ENCODE assay signal across 1 cellular context in genomic region chr20:21184810-21185209, GRCh38.
TF ChIP-seq lines count a peak whose summit lies in the region.

No MANE protein-coding gene starts in this region.

TF ChIP-seq in HepG2, 621 proteins besides CTCF, POLR2A, EP300 and RAD21 (continued from another document and continues in another):
- TF ChIP-seq TFE3 (CRISPR knock-in tag; IDR thresholded peaks at IDR 0.05), result peak; percentile 40; the same call in 1 of the 2 replicates
- no peak for TF ChIP-seq ZNF781 (CRISPR knock-in tag; IDR thresholded peaks at IDR 0.05; ENCODE audit: borderline replicate concordance, not compliant biosample characterization)
- no peak for TF ChIP-seq ZNF639 (CRISPR knock-in tag; conservative IDR thresholded peaks at IDR 0.05)
- TF ChIP-seq, protein P1, sequence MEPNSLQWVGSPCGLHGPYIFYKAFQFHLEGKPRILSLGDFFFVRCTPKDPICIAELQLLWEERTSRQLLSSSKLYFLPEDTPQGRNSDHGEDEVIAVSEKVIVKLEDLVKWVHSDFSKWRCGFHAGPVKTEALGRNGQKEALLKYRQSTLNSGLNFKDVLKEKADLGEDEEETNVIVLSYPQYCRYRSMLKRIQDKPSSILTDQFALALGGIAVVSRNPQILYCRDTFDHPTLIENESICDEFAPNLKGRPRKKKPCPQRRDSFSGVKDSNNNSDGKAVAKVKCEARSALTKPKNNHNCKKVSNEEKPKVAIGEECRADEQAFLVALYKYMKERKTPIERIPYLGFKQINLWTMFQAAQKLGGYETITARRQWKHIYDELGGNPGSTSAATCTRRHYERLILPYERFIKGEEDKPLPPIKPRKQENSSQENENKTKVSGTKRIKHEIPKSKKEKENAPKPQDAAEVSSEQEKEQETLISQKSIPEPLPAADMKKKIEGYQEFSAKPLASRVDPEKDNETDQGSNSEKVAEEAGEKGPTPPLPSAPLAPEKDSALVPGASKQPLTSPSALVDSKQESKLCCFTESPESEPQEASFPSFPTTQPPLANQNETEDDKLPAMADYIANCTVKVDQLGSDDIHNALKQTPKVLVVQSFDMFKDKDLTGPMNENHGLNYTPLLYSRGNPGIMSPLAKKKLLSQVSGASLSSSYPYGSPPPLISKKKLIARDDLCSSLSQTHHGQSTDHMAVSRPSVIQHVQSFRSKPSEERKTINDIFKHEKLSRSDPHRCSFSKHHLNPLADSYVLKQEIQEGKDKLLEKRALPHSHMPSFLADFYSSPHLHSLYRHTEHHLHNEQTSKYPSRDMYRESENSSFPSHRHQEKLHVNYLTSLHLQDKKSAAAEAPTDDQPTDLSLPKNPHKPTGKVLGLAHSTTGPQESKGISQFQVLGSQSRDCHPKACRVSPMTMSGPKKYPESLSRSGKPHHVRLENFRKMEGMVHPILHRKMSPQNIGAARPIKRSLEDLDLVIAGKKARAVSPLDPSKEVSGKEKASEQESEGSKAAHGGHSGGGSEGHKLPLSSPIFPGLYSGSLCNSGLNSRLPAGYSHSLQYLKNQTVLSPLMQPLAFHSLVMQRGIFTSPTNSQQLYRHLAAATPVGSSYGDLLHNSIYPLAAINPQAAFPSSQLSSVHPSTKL (CRISPR knock-in tag; IDR thresholded peaks at IDR 0.05), result peak; percentile 89
- TF ChIP-seq KMT2B (CRISPR knock-in tag; IDR thresholded peaks at IDR 0.05), result 0 out of 2 replicates have a peak, but pooled peaks have one; percentile 24
- TF ChIP-seq GTF2F1 (IDR thresholded peaks at IDR 0.05; ENCODE audit: low read length), result no peak
- no peak for TF ChIP-seq U2AF2 (IDR thresholded peaks at IDR 0.05; ENCODE audit: low read depth, low read length)
- TF ChIP-seq GABPB1 (CRISPR knock-in tag; IDR thresholded peaks at IDR 0.05), result peak; percentile 44; the same call in 1 of the 2 replicates
- TF ChIP-seq ZNF124 (CRISPR knock-in tag; IDR thresholded peaks at IDR 0.05), result 0 out of 2 replicates have a peak, but pooled peaks have one; percentile 34
- no peak for TF ChIP-seq ELK4 (CRISPR knock-in tag; IDR thresholded peaks at IDR 0.05; ENCODE audit: borderline replicate concordance)
- 0 out of 2 replicates have a peak, but pooled peaks have one; percentile 24 for TF ChIP-seq ZNF292 (CRISPR knock-in tag; IDR thresholded peaks at IDR 0.05; ENCODE audit: borderline replicate concordance, low read depth)
- TF ChIP-seq ZNF572 (CRISPR knock-in tag; IDR thresholded peaks at IDR 0.05), result no peak
- TF ChIP-seq, protein P2, sequence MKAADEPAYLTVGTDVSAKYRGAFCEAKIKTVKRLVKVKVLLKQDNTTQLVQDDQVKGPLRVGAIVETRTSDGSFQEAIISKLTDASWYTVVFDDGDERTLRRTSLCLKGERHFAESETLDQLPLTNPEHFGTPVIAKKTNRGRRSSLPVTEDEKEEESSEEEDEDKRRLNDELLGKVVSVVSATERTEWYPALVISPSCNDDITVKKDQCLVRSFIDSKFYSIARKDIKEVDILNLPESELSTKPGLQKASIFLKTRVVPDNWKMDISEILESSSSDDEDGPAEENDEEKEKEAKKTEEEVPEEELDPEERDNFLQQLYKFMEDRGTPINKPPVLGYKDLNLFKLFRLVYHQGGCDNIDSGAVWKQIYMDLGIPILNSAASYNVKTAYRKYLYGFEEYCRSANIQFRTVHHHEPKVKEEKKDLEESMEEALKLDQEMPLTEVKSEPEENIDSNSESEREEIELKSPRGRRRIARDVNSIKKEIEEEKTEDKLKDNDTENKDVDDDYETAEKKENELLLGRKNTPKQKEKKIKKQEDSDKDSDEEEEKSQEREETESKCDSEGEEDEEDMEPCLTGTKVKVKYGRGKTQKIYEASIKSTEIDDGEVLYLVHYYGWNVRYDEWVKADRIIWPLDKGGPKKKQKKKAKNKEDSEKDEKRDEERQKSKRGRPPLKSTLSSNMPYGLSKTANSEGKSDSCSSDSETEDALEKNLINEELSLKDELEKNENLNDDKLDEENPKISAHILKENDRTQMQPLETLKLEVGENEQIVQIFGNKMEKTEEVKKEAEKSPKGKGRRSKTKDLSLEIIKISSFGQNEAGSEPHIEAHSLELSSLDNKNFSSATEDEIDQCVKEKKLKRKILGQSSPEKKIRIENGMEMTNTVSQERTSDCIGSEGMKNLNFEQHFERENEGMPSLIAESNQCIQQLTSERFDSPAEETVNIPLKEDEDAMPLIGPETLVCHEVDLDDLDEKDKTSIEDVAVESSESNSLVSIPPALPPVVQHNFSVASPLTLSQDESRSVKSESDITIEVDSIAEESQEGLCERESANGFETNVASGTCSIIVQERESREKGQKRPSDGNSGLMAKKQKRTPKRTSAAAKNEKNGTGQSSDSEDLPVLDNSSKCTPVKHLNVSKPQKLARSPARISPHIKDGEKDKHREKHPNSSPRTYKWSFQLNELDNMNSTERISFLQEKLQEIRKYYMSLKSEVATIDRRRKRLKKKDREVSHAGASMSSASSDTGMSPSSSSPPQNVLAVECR (CRISPR knock-in tag; IDR thresholded peaks at IDR 0.05; ENCODE audit: borderline replicate concordance), result peak; percentile 17; the same call in 1 of the 2 replicates
- TF ChIP-seq, protein P3, sequence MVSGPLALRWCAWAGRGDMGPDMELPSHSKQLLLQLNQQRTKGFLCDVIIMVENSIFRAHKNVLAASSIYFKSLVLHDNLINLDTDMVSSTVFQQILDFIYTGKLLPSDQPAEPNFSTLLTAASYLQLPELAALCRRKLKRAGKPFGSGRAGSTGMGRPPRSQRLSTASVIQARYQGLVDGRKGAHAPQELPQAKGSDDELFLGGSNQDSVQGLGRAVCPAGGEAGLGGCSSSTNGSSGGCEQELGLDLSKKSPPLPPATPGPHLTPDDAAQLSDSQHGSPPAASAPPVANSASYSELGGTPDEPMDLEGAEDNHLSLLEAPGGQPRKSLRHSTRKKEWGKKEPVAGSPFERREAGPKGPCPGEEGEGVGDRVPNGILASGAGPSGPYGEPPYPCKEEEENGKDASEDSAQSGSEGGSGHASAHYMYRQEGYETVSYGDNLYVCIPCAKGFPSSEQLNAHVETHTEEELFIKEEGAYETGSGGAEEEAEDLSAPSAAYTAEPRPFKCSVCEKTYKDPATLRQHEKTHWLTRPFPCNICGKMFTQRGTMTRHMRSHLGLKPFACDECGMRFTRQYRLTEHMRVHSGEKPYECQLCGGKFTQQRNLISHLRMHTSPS (CRISPR knock-in tag; IDR thresholded peaks at IDR 0.05; ENCODE audit: low read depth), result no peak
- TF ChIP-seq POLR2AphosphoS5 (IDR thresholded peaks at IDR 0.05; ENCODE audit: low read depth, low read length), result no peak
- no peak for TF ChIP-seq HOXD1 (CRISPR knock-in tag; IDR thresholded peaks at IDR 0.05)
- peak; percentile 56; the same call in 1 of the 2 replicates for TF ChIP-seq BCL6 (CRISPR knock-in tag; IDR thresholded peaks at IDR 0.05)
- no peak for TF ChIP-seq ARNT (IDR thresholded peaks at IDR 0.05)
- TF ChIP-seq NR2F6 (IDR thresholded peaks at IDR 0.05), result no peak
- peak; percentile 52; the same call in 1 of the 2 replicates for TF ChIP-seq NR2F6 (CRISPR knock-in tag; IDR thresholded peaks at IDR 0.05)
- no peak for TF ChIP-seq ATRX (CRISPR knock-in tag; IDR thresholded peaks at IDR 0.05; ENCODE audit: borderline replicate concordance)
- TF ChIP-seq, protein P4, sequence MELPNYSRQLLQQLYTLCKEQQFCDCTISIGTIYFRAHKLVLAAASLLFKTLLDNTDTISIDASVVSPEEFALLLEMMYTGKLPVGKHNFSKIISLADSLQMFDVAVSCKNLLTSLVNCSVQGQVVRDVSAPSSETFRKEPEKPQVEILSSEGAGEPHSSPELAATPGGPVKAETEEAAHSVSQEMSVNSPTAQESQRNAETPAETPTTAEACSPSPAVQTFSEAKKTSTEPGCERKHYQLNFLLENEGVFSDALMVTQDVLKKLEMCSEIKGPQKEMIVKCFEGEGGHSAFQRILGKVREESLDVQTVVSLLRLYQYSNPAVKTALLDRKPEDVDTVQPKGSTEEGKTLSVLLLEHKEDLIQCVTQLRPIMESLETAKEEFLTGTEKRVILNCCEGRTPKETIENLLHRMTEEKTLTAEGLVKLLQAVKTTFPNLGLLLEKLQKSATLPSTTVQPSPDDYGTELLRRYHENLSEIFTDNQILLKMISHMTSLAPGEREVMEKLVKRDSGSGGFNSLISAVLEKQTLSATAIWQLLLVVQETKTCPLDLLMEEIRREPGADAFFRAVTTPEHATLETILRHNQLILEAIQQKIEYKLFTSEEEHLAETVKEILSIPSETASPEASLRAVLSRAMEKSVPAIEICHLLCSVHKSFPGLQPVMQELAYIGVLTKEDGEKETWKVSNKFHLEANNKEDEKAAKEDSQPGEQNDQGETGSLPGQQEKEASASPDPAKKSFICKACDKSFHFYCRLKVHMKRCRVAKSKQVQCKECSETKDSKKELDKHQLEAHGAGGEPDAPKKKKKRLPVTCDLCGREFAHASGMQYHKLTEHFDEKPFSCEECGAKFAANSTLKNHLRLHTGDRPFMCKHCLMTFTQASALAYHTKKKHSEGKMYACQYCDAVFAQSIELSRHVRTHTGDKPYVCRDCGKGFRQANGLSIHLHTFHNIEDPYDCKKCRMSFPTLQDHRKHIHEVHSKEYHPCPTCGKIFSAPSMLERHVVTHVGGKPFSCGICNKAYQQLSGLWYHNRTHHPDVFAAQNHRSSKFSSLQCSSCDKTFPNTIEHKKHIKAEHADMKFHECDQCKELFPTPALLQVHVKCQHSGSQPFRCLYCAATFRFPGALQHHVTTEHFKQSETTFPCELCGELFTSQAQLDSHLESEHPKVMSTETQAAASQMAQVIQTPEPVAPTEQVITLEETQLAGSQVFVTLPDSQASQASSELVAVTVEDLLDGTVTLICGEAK (IDR thresholded peaks at IDR 0.05), result no peak
- TF ChIP-seq, protein P4 (CRISPR knock-in tag; IDR thresholded peaks at IDR 0.05), result no peak
- TF ChIP-seq, protein P5, sequence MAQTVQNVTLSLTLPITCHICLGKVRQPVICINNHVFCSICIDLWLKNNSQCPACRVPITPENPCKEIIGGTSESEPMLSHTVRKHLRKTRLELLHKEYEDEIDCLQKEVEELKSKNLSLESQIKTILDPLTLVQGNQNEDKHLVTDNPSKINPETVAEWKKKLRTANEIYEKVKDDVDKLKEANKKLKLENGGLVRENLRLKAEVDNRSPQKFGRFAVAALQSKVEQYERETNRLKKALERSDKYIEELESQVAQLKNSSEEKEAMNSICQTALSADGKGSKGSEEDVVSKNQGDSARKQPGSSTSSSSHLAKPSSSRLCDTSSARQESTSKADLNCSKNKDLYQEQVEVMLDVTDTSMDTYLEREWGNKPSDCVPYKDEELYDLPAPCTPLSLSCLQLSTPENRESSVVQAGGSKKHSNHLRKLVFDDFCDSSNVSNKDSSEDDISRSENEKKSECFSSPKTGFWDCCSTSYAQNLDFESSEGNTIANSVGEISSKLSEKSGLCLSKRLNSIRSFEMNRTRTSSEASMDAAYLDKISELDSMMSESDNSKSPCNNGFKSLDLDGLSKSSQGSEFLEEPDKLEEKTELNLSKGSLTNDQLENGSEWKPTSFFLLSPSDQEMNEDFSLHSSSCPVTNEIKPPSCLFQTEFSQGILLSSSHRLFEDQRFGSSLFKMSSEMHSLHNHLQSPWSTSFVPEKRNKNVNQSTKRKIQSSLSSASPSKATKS (CRISPR knock-in tag; IDR thresholded peaks at IDR 0.05), result no peak
- TF ChIP-seq CEBPB (IDR thresholded peaks at IDR 0.05; ENCODE audit: borderline replicate concordance, low read depth, low read length), result peak; percentile 100
- peak; percentile 62; the same call in 1 of the 2 replicates for TF ChIP-seq THAP11 (CRISPR knock-in tag; IDR thresholded peaks at IDR 0.05)
- TF ChIP-seq HNF4A (CRISPR knock-in tag; IDR thresholded peaks at IDR 0.05), result peak; percentile 52
